ENCODE assay signal across 11 cellular contexts in genomic region chr3:113897373-113897777, GRCh38. TPM values are rescaled to one million over a fixed set of nuclear protein-coding genes. Genes with fewer than 3 reads are reported as not detected.
DNase-seq lines count a peak whose midpoint lies in the region; ATAC-seq, FAIRE-seq and TF ChIP-seq lines count a peak whose summit lies in the region.
"Had no signal": no experiment of that assay in that cellular context is flagged by ENCODE, and none has a peak within 500 bp of the region (broad histone marks: within the 10 kb centered on the region; RNA-seq: fewer than 3 reads in every experiment).

No MANE protein-coding gene starts in this region.

- intact Hi-C loops in activated CD4-positive, alpha-beta T cell treated with anti-CD3 and anti-CD28 coated beads for 36 hours (cut with DNase I, micrococcal nuclease) = no loop called here
- intact Hi-C loops in PC-9 (cut with micrococcal nuclease; ENCODE audit: unreplicated experiment) (loop anchor here (1.0 to 5.0 kb wide), 2 partner anchors 50 to 152 kb away; partner anchors contain the start of gene ZDHHC23), thyroid gland (cut with DNase I) (no loop called here)

- CTCF ChIA-PET in activated CD4-positive, alpha-beta T cell treated with anti-CD3 and anti-CD28 coated beads for 36 hours (lab: Charles Lee) = interaction anchor here (0.8 to 1.3 kb wide), 2 partner anchors 9 to 53 kb away, joined by 3 to 4 read pairs; no protein-coding TSS in a partner anchor
- CTCF ChIA-PET in PC-9 (lab: Charles Lee) = interaction anchor here (1.3 kb wide), 1 partner anchor 53 kb away, joined by 3 read pairs; no protein-coding TSS in a partner anchor

- H2AFZ ChIP-seq in PC-9 = peak overlapping the region; percentile 90
- H2AFZ ChIP-seq: neural progenitor cell had no signal

- H3K4me2 ChIP-seq in PC-9 = peak overlapping the region; percentile 86
- H3K4me2 ChIP-seq: neural progenitor cell had no signal

- ATAC-seq in activated CD4-positive, alpha-beta T cell treated with anti-CD3 and anti-CD28 coated beads for 36 hours = peak; percentile 51
- no peak for ATAC-seq in GM18861 (IDR thresholded peaks at IDR 0.05; ENCODE audit: unreplicated experiment)
- no peak for ATAC-seq in HG03565 (IDR thresholded peaks at IDR 0.05; ENCODE audit: unreplicated experiment)

- H3K4me3 ChIP-seq in PC-9 (peak overlapping the region; percentile 49), thyroid gland (replicated peaks in 1 of 3) (peak overlapping the region; percentile 4 to 46 (median 15))
- H3K4me3 ChIP-seq: neural progenitor cell had no signal

- H3K27ac ChIP-seq in PC-9 (peak overlapping the region; percentile 48), thyroid gland (no peak overlapping the region)
- H3K27ac ChIP-seq: HL-60, neural progenitor cell had no signal

- H3K27me3 Mint-ChIP-seq in activated CD4-positive, alpha-beta T cell treated with anti-CD3 and anti-CD28 coated beads for 36 hours = no peaks in the 10 kb centered on the region

- 0 out of 2 replicates have a peak, but pooled peaks cover 2% of the 10 kb centered on the region for H3K9me2 ChIP-seq in PC-9 (ENCODE audit: insufficient read depth)

- no peaks in the 10 kb centered on the region for H3K36me3 Mint-ChIP-seq in activated CD4-positive, alpha-beta T cell treated with anti-CD3 and anti-CD28 coated beads for 36 hours (ENCODE audit: low read depth)
- H3K36me3 Mint-ChIP-seq: neural progenitor cell had no signal

- no peak overlapping the region for H3K27ac Mint-ChIP-seq in activated CD4-positive, alpha-beta T cell treated with anti-CD3 and anti-CD28 coated beads for 36 hours
- H3K27ac Mint-ChIP-seq: neural progenitor cell had no signal

- H3K4me3 Mint-ChIP-seq in activated CD4-positive, alpha-beta T cell treated with anti-CD3 and anti-CD28 coated beads for 36 hours = no peak overlapping the region
- H3K4me3 Mint-ChIP-seq: neural progenitor cell had no signal

- FAIRE-seq in islet of Langerhans (lab: Jason Lieb, UNC) = peak; percentile 99

- no TSS peak for BruUV-seq in PC-9 (replicated peaks; lab: Mats Ljungman, UMichigan)

- no peaks in the 10 kb centered on the region for H3K36me3 ChIP-seq in PC-9 (ENCODE audit: low read depth)
- H3K36me3 ChIP-seq in thyroid gland = no peaks in the 10 kb centered on the region
- H3K36me3 ChIP-seq: neural progenitor cell had no signal

- TF ChIP-seq POLR2A in thyroid gland (IDR thresholded peaks at IDR 0.05) = peak in 1 of 2 donors; percentile 59

- H3K79me2 ChIP-seq in PC-9 (ENCODE audit: low read depth) = no peaks in the 10 kb centered on the region

- TF ChIP-seq CTCF in PC-9 (conservative IDR thresholded peaks at IDR 0.05) (no peak), thyroid gland (IDR thresholded peaks at IDR 0.05) (peak in 1 of 6 experiments; percentile 11)

- H4K20me1 ChIP-seq in PC-9 (ENCODE audit: insufficient read depth) = no peaks in the 10 kb centered on the region

- peaks cover 33% of the 10 kb centered on the region for H3K4me1 ChIP-seq in PC-9 (replicated peaks; ENCODE audit: insufficient read depth)
- H3K4me1 ChIP-seq in thyroid gland = no peaks in the 10 kb centered on the region
- H3K4me1 ChIP-seq: neural progenitor cell had no signal

- H3K4me1 Mint-ChIP-seq in activated CD4-positive, alpha-beta T cell treated with anti-CD3 and anti-CD28 coated beads for 36 hours = peaks cover 6% of the 10 kb centered on the region
- H3K4me1 Mint-ChIP-seq: neural progenitor cell had no signal

- H3K27me3 ChIP-seq in PC-9 (ENCODE audit: insufficient read depth, low read depth) (no peaks in the 10 kb centered on the region), thyroid gland (no peaks in the 10 kb centered on the region)
- H3K27me3 ChIP-seq: neural progenitor cell had no signal

- no peak for DNase-seq in activated CD4-positive, alpha-beta T cell treated with anti-CD3 and anti-CD28 coated beads for 36 hours
- DNase-seq in activated CD4-positive, alpha-beta T cell treated with anti-CD3 and anti-CD28 coated beads, Interleukin-2, amount 50 U/mL, for 4 hours = no peak
- DNase-seq in PC-9 (peak; percentile 23 to 85), thyroid gland (no peak)
- DNase-seq in activated CD8-positive, alpha-beta memory T cell treated with anti-CD3 and anti-CD28 coated beads, Interleukin-2, amount 50 U/mL, for 4 hours = no peak
- DNase-seq: aorta had no signal

- no peaks in the 10 kb centered on the region; the same call in 1 of the 2 replicates for H3F3A ChIP-seq in PC-9 (ENCODE audit: insufficient read depth, low read depth)

- no peaks in the 10 kb centered on the region for H3K9me3 ChIP-seq in PC-9 (ENCODE audit: insufficient read depth, low read depth)
- no peaks in the 10 kb centered on the region for H3K9me3 ChIP-seq in thyroid gland

- no peaks in the 10 kb centered on the region for H3K9me3 Mint-ChIP-seq in activated CD4-positive, alpha-beta T cell treated with anti-CD3 and anti-CD28 coated beads for 36 hours (ENCODE audit: low read depth)
- H3K9me3 Mint-ChIP-seq: neural progenitor cell had no signal

- POLR2A ChIA-PET in activated CD4-positive, alpha-beta T cell treated with anti-CD3 and anti-CD28 coated beads for 36 hours (lab: Charles Lee) = interaction anchor here (0.6 kb wide), 1 partner anchor 144 kb away, joined by 7 read pairs; no protein-coding TSS in a partner anchor
- POLR2A ChIA-PET in PC-9 (lab: Charles Lee; ENCODE audit: unreplicated experiment) = interaction anchor here (0.7 kb wide), 1 partner anchor 1534 kb away, joined by 3 read pairs; no protein-coding TSS in a partner anchor

- 48 to 50% methylated on average over 1 of the region's 1 CpG for WGBS in thyroid gland, 2 donors

RNA-seq across cellular contexts. Expression of gene ZDHHC23, which starts 50.4 kb away (rescaled TPM):
- total RNA-seq in activated CD4-positive, alpha-beta T cell treated with anti-CD3 and anti-CD28 coated beads for 36 hours = 1 to 10 TPM; 4.5 to 5.1 TPM
- total RNA-seq in PC-9 (2021) (17.5 and 20.9 TPM in 2 replicates), thyroid gland (10 to 100 TPM; 16.8 to 35.0 (median 25.7) TPM)

RNA-seq across cellular contexts. Expression of gene GRAMD1C, which starts 58.8 kb away (rescaled TPM):
- total RNA-seq in activated CD4-positive, alpha-beta T cell treated with anti-CD3 and anti-CD28 coated beads for 36 hours = under 1 TPM; 0.87 to 0.97 TPM
- total RNA-seq in PC-9 (2021) (14.7 and 15.7 TPM in 2 replicates), thyroid gland (10 to 100 TPM in 2 of 4 donors, 1 to 10 TPM in 2; 5.8 to 20.2 (median 9.1) TPM)

Comparison
In these comparisons a context has a peak if more than half of its experiments do, and no peak if none do; other contexts are left out.
1. DNase-seq: peak in PC-9 (2 of 2); none in activated CD4-positive, alpha-beta T cell treated with anti-CD3 and anti-CD28 coated beads for 36 hours (single experiment), activated CD4-positive, alpha-beta T cell treated with anti-CD3 and anti-CD28 coated beads, Interleukin-2, amount 50 U/mL, for 4 hours (0 of 2), thyroid gland (0 of 2) and activated CD8-positive, alpha-beta memory T cell treated with anti-CD3 and anti-CD28 coated beads, Interleukin-2, amount 50 U/mL, for 4 hours (single experiment).